23 cellular contexts compared by ENCODE assay signal in genomic region chr2:236054125-236054524, GRCh38.
DNase-seq lines count a peak whose midpoint lies in the region; TF ChIP-seq lines count a peak whose summit lies in the region.
"Had no signal": no experiment of that assay in that cellular context is flagged by ENCODE, and none has a peak within 500 bp of the region (broad histone marks: within the 10 kb centered on the region; RNA-seq: fewer than 3 reads in every experiment).

No MANE protein-coding gene starts in this region.

- TF ChIP-seq CTCF in glutamatergic neuron (IDR thresholded peaks at IDR 0.05; ENCODE audit: partially characterized antibody, unreplicated experiment): no peak

- H3K4me1 ChIP-seq in HUES64 (ENCODE audit: insufficient read depth, low read length) (peaks cover 31% of the 10 kb centered on the region), adipocyte (ENCODE audit: control insufficient read depth, insufficient read depth, low read length) (peaks cover 8% of the 10 kb centered on the region)
- H3K4me1 ChIP-seq: esophagus squamous epithelium had no signal

- H3K27me3 Mint-ChIP-seq in glutamatergic neuron (ENCODE audit: unreplicated experiment): peaks cover 7% of the 10 kb centered on the region
- peaks cover 37% of the 10 kb centered on the region for H3K27me3 Mint-ChIP-seq in activated CD4-positive, alpha-beta memory T cell treated with anti-CD3 and anti-CD28 coated beads for 36 hours

- intact Hi-C loops in activated CD4-positive, alpha-beta memory T cell treated with anti-CD3 and anti-CD28 coated beads for 36 hours (cut with micrococcal nuclease): loop anchor here (10.0 kb wide), 1 partner anchor 269 kb away; no protein-coding TSS in a partner anchor

- DNase-seq in adipocyte (ENCODE audit: low read depth) (peak; percentile 55), glutamatergic neuron (no peak), stromal cell of bone marrow (ENCODE audit: low read depth) (peak; percentile 10), T-helper 2 cell (no peak), NCI-H1436 (lab: John Stamatoyannopoulos, UW) (no peak)
- DNase-seq in activated CD4-positive, alpha-beta memory T cell treated with anti-CD3 and anti-CD28 coated beads for 36 hours: no peak
- DNase-seq: activated CD4-positive, alpha-beta T cell treated with anti-CD3 and anti-CD28 coated beads for 4 hours; activated naive CD4-positive, alpha-beta T cell; activated T-cell treated with anti-CD3 and anti-CD28 coated beads, Interleukin-2, amount 50 U/mL, for 48 hours; esophagus squamous epithelium; left colon; naive thymus-derived CD4-positive, alpha-beta T cell; NCI-H1092 treated with DMSO at 0.1 percent for 48 hours; NCI-H510A; stimulated activated CD4-positive, alpha-beta T cell treated with anti-CD3 and anti-CD28 coated beads, Interleukin-4, amount 100 ng/mL, for 24 hours; stimulated activated naive CD4-positive, alpha-beta T cell had no signal

- POLR2A ChIA-PET in activated CD4-positive, alpha-beta memory T cell treated with anti-CD3 and anti-CD28 coated beads for 36 hours (lab: Charles Lee): no interaction called here

- WGBS in HUES64: 63% methylated on average over 2 of the region's 2 CpGs

- H3K9me3 Mint-ChIP-seq in glutamatergic neuron (ENCODE audit: unreplicated experiment): peaks cover 10% of the 10 kb centered on the region
- H3K9me3 Mint-ChIP-seq in activated CD4-positive, alpha-beta memory T cell treated with anti-CD3 and anti-CD28 coated beads for 36 hours: peaks cover 7% of the 10 kb centered on the region

- H3K27ac ChIP-seq in HUES64 (ENCODE audit: low read depth, low read length): peak overlapping the region; percentile 31; the same call in 1 of the 2 replicates
- H3K27ac ChIP-seq: coronary artery, esophagus squamous epithelium, SJCRH30, thoracic aorta had no signal

- peak overlapping the region; percentile 12; the same call in 1 of the 2 replicates for H3K4me3 ChIP-seq in HUES64 (ENCODE audit: low read length)
- H3K4me3 ChIP-seq in adipocyte (ENCODE audit: low read length): no peak overlapping the region
- H3K4me3 ChIP-seq: coronary artery, esophagus squamous epithelium, SJCRH30, smooth muscle cell, thoracic aorta had no signal

- H3K9ac ChIP-seq in HUES64 (ENCODE audit: low read depth, low read length): no peak overlapping the region
- no peak overlapping the region for H3K9ac ChIP-seq in adipocyte (ENCODE audit: low read length)

- peaks cover 8% of the 10 kb centered on the region for H3K36me3 Mint-ChIP-seq in glutamatergic neuron (ENCODE audit: unreplicated experiment)
- no peaks in the 10 kb centered on the region for H3K36me3 Mint-ChIP-seq in activated CD4-positive, alpha-beta memory T cell treated with anti-CD3 and anti-CD28 coated beads for 36 hours
- H3K36me3 Mint-ChIP-seq: IgD-negative memory B cell, memory B cell had no signal

- H3K9me3 ChIP-seq in HUES64 (ENCODE audit: insufficient read depth, low read depth, low read length) (peaks cover 4% of the 10 kb centered on the region; the same call in 1 of the 2 replicates), adipocyte (ENCODE audit: control insufficient read depth, low read length) (peaks cover 10% of the 10 kb centered on the region)

- CTCF ChIA-PET in activated CD4-positive, alpha-beta memory T cell treated with anti-CD3 and anti-CD28 coated beads for 36 hours (lab: Charles Lee): no interaction called here

- H3K36me3 ChIP-seq in HUES64 (ENCODE audit: insufficient read depth, low read length) (peaks cover 10% of the 10 kb centered on the region), adipocyte (ENCODE audit: control insufficient read depth, insufficient read depth, low read length, severe bottlenecking) (peaks cover 23% of the 10 kb centered on the region)

- H3K4me3 Mint-ChIP-seq in glutamatergic neuron (ENCODE audit: unreplicated experiment): peak overlapping the region; percentile 76
- H3K4me3 Mint-ChIP-seq in activated CD4-positive, alpha-beta memory T cell treated with anti-CD3 and anti-CD28 coated beads for 36 hours: no peak overlapping the region
- H3K4me3 Mint-ChIP-seq: IgD-negative memory B cell; memory B cell; naive thymus-derived CD4-positive, alpha-beta T cell had no signal

- peaks cover 19% of the 10 kb centered on the region for H3K27me3 ChIP-seq in HUES64 (ENCODE audit: insufficient read depth, low read length)
- no peaks in the 10 kb centered on the region for H3K27me3 ChIP-seq in adipocyte (replicated peaks; ENCODE audit: control insufficient read depth, insufficient read depth, low read length)
- H3K27me3 ChIP-seq: esophagus squamous epithelium, SJCRH30 had no signal

- peaks cover 55% of the 10 kb centered on the region for H3K4me1 Mint-ChIP-seq in glutamatergic neuron (ENCODE audit: low read depth, unreplicated experiment)
- H3K4me1 Mint-ChIP-seq in activated CD4-positive, alpha-beta memory T cell treated with anti-CD3 and anti-CD28 coated beads for 36 hours (ENCODE audit: low read depth): peaks cover 7% of the 10 kb centered on the region
- H3K4me1 Mint-ChIP-seq: IgD-negative memory B cell, memory B cell had no signal

- peak overlapping the region; percentile 90 for H3K27ac Mint-ChIP-seq in glutamatergic neuron (ENCODE audit: unreplicated experiment)
- H3K27ac Mint-ChIP-seq in activated CD4-positive, alpha-beta memory T cell treated with anti-CD3 and anti-CD28 coated beads for 36 hours: no peak overlapping the region
- H3K27ac Mint-ChIP-seq: IgD-negative memory B cell; memory B cell; naive thymus-derived CD4-positive, alpha-beta T cell had no signal

Comparison
In these comparisons a context has a peak if more than half of its experiments do, and no peak if none do; other contexts are left out.
1. DNase-seq: peak in adipocyte (single experiment) and stromal cell of bone marrow (single experiment); none in glutamatergic neuron (single experiment), activated CD4-positive, alpha-beta memory T cell treated with anti-CD3 and anti-CD28 coated beads for 36 hours (single experiment), T-helper 2 cell (0 of 5) and NCI-H1436 (single experiment).